Comparison of ENCODE assay signal across 15 cellular contexts in the genomic region with DNA sequence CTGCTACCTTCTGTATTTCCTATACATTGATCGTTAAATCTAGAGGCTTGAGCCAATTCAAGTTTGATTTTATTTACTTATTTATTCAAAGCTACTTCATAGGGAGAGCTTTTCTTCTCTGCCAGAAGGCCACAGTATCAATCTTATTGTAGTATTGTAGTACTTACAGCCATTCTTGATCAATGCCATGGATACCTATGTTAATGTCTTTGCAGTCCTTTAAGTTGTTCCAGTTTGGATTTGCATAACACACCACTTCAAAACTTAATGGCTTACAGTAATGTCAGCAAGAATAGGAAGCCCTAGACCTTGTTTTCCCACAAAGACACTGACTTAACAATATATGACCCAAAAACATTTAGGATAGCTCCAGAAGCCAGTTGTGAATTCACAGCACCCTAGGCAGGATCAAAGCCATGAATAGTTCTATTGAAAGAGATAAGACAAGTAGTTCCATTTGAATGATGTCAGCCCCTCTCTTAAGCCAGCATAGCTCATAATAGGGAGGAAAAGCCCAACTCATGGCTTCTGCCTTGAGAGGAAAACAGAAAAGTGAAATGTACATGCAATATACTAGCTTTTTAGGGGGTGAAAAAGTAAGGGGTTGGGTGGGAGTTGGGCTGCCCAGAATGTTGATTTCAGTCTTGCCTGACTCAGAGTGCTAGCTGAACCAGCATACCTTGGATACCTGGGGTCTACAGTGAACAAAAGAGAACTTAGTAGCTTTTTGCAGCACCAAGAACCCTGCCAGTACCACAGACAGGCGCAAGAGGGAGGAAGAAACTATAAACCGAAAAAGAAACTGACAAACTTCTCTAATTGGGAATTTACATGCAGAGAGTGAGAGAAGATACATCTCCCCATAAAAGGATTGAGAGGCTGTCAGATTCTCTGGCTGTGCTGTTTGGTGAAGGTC.
DNase-seq lines count a peak whose midpoint lies in the region; ATAC-seq and TF ChIP-seq lines count a peak whose summit lies in the region.
"Had no signal": no experiment of that assay in that cellular context is flagged by ENCODE, and none has a peak within 500 bp of the region (broad histone marks: within the 10 kb centered on the region; RNA-seq: fewer than 3 reads in every experiment).

No MANE protein-coding gene starts in this region.

- peak overlapping the region; percentile 40 for H3K4me3 ChIP-seq in OCI-LY3 (ENCODE audit: low read length)
- no peak overlapping the region for H3K4me3 ChIP-seq in iPS-18a (ENCODE audit: low read length)
- H3K4me3 ChIP-seq in BE2C (ENCODE audit: low read depth, low read length), result no peak overlapping the region
- H3K4me3 ChIP-seq: GM12878 had no signal

- intact Hi-C loops in left ventricle myocardium superior (cut with micrococcal nuclease) (no loop called here), Right ventricle myocardium superior (cut with DNase I) (no loop called here)

- TF ChIP-seq CTCF in OCI-LY3 (IDR thresholded peaks at IDR 0.05; ENCODE audit: low read depth, low read length), result peak; percentile 57
- no peak for TF ChIP-seq CTCF in BE2C (IDR thresholded peaks at IDR 0.05; ENCODE audit: low read depth, low read length)

- H3K27me3 ChIP-seq in OCI-LY3 (ENCODE audit: low read depth, low read length) (no peaks in the 10 kb centered on the region), iPS-18a (ENCODE audit: control insufficient read depth, insufficient read depth, low read length) (no peaks in the 10 kb centered on the region), BE2C (no peaks in the 10 kb centered on the region)

- H4K20me1 ChIP-seq in OCI-LY3 (ENCODE audit: insufficient read depth, low read length), result no peaks in the 10 kb centered on the region

- H3K27ac ChIP-seq in OCI-LY3 (ENCODE audit: low read length) (peak overlapping the region; percentile 70), iPS-18a (ENCODE audit: low read length) (peak overlapping the region; percentile 47)

- peak overlapping the region; percentile 73 for H2AFZ ChIP-seq in OCI-LY3 (ENCODE audit: low read depth, low read length)

- peak; percentile 26 for ATAC-seq in left ventricle myocardium superior
- ATAC-seq in Right ventricle myocardium superior (ENCODE audit: poor library complexity), result no peak
- no peak for ATAC-seq in GM21737 (IDR thresholded peaks at IDR 0.05; ENCODE audit: unreplicated experiment)
- ATAC-seq: GM12878 had no signal

- H3K4me2 ChIP-seq in OCI-LY3 (ENCODE audit: low read length), result peak overlapping the region; percentile 74

- DNase-seq in left ventricle myocardium superior (no peak), Right ventricle myocardium superior (no peak), SW 1271 (lab: John Stamatoyannopoulos, UW) (no peak), BE2C (no peak), epidermal melanocyte (ENCODE audit: insufficient read length, low spot score) (no peak)
- DNase-seq: C1 segment of cervical spinal cord, DMS153, EL, NCI-H1105, NCI-H187, NCI-H446 had no signal

- H3K9ac ChIP-seq in OCI-LY3 (ENCODE audit: low read length) (peak overlapping the region; percentile 51), iPS-18a (ENCODE audit: low read length) (peak overlapping the region; percentile 7)

- H3K36me3 ChIP-seq in OCI-LY3 (replicated peaks; ENCODE audit: low read depth, low read length), result peaks cover 7% of the 10 kb centered on the region
- H3K36me3 ChIP-seq in iPS-18a (ENCODE audit: control insufficient read depth, low read depth, low read length), result no peaks in the 10 kb centered on the region
- no peaks in the 10 kb centered on the region for H3K36me3 ChIP-seq in BE2C

- H3K9me3 ChIP-seq in OCI-LY3 (ENCODE audit: insufficient read depth, low read length), result 0 out of 2 replicates have a peak, but pooled peaks cover 5% of the 10 kb centered on the region
- H3K9me3 ChIP-seq in iPS-18a (ENCODE audit: control insufficient read depth, low read depth, low read length), result peaks cover 5% of the 10 kb centered on the region
- no peaks in the 10 kb centered on the region for H3K9me3 ChIP-seq in BE2C

- H3K4me1 ChIP-seq in OCI-LY3 (ENCODE audit: low read length) (peaks cover 18% of the 10 kb centered on the region), iPS-18a (ENCODE audit: control insufficient read depth, low read depth, low read length) (peaks cover 32% of the 10 kb centered on the region), BE2C (no peaks in the 10 kb centered on the region)

- H3K79me2 ChIP-seq in OCI-LY3 (ENCODE audit: low read length), result no peaks in the 10 kb centered on the region
